ENCODE assay signal across 2 cellular contexts in the genomic region with DNA sequence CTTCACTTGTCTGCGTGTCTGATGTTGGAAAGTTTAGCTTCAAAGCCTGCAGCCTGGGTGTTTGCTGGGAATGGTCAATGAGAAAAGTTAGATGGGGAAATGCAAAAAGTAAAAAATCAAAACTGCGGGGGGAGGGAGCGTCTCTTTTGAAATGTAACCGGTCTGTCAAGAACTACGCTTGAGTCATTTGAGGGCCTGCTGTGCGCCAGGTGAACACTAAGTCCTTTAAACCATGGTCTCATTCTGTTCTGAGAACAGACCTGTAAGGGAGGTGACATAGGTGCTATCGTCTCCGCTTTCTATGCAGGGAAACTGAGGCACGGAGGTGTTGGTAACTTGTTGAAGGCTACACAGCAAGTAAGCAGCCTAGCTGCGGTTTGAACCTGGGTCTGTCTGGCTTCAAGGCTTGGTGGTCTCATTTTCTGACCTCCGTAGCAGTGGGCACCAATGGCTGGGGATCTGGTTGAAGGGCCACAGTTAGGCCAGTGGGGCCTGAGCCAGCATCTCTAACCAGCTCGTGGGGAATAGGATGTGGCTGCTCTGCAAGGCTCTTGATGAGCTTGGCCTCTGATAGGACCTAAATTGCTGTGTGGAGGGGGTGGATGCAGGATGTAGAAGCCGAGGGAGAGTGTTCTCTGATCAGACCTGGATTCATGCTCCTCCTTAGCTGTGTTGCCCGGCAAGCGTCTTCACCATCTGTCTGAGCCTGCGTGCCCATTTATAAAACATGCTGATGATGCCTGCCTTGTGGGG.
TF ChIP-seq lines count a peak whose summit lies in the region.

No MANE protein-coding gene starts in this region.

TF ChIP-seq in H1, 55 proteins besides CTCF, POLR2A, EP300 and RAD21:
- TF ChIP-seq, protein P1, sequence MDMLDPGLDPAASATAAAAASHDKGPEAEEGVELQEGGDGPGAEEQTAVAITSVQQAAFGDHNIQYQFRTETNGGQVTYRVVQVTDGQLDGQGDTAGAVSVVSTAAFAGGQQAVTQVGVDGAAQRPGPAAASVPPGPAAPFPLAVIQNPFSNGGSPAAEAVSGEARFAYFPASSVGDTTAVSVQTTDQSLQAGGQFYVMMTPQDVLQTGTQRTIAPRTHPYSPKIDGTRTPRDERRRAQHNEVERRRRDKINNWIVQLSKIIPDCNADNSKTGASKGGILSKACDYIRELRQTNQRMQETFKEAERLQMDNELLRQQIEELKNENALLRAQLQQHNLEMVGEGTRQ (IDR thresholded peaks at IDR 0.05; ENCODE audit: low read length), result no peak
- no peak for TF ChIP-seq ZNF274 (IDR thresholded peaks at IDR 0.05; ENCODE audit: borderline replicate concordance, extremely low read depth, low read length)
- no peak for TF ChIP-seq CTBP2 (IDR thresholded peaks at IDR 0.05; ENCODE audit: borderline replicate concordance, insufficient read depth, insufficient read length, low read length)
- no peak for TF ChIP-seq NRF1 (IDR thresholded peaks at IDR 0.05; ENCODE audit: low read depth, low read length)
- TF ChIP-seq SP4 (IDR thresholded peaks at IDR 0.05; ENCODE audit: low read length), result no peak
- no peak for TF ChIP-seq JUN (IDR thresholded peaks at IDR 0.05; ENCODE audit: low read depth, low read length)
- no peak for TF ChIP-seq RBBP5 (IDR thresholded peaks at IDR 0.05; ENCODE audit: borderline replicate concordance, low read depth, low read length)
- TF ChIP-seq NANOG (IDR thresholded peaks at IDR 0.05; ENCODE audit: insufficient read depth, low read depth, low read length, poor library complexity, severe bottlenecking), result no peak
- no peak for TF ChIP-seq BCL11A (IDR thresholded peaks at IDR 0.05; ENCODE audit: low read depth in 2 of 2, low read length in 2 of 2)
- TF ChIP-seq, protein P2, sequence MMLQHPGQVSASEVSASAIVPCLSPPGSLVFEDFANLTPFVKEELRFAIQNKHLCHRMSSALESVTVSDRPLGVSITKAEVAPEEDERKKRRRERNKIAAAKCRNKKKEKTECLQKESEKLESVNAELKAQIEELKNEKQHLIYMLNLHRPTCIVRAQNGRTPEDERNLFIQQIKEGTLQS (IDR thresholded peaks at IDR 0.05; ENCODE audit: insufficient read depth, low read depth, low read length), result no peak
- TF ChIP-seq JUND (IDR thresholded peaks at IDR 0.05; ENCODE audit: low read length), result no peak
- no peak for TF ChIP-seq KDM5A (IDR thresholded peaks at IDR 0.05; ENCODE audit: low read length)
- TF ChIP-seq KDM4A (IDR thresholded peaks at IDR 0.05; ENCODE audit: low read depth, low read length, severe bottlenecking), result no peak
- no peak for TF ChIP-seq SP1 (IDR thresholded peaks at IDR 0.05; ENCODE audit: low read depth, low read length)

TF ChIP-seq in HEK293T, 16 proteins besides CTCF, POLR2A, EP300 and RAD21:
- no peak for TF ChIP-seq ARNT (IDR thresholded peaks at IDR 0.05)
TF ChIP-seq in HEK293T: peak in this region for 0.
